ENCODE assay signal across 35 cellular contexts in genomic region chr5:85479849-85480248, GRCh38.
"Had no signal": no experiment of that assay in that cellular context is flagged by ENCODE, and none has a peak within 500 bp of the region (broad histone marks: within the 10 kb centered on the region; RNA-seq: fewer than 3 reads in every experiment).

No MANE protein-coding gene starts in this region.

- ATAC-seq: activated CD4-positive, alpha-beta T cell treated with anti-CD3 and anti-CD28 coated beads for 36 hours; activated CD8-positive, alpha-beta memory T cell treated with anti-CD3 and anti-CD28 coated beads, Interleukin-2, amount 10 ng/mL, durations not matched to agents 7 days and 5 days; activated CD8-positive, alpha-beta T cell treated with anti-CD3 and anti-CD28 coated beads, Interleukin-2, amount 10 ng/mL, durations not matched to agents 7 days and 5 days; activated naive CD8-positive, alpha-beta T cell treated with anti-CD3 and anti-CD28 coated beads, Interleukin-2, amount 50 U/mL, for 24 hours; body of pancreas; effector memory CD8-positive, alpha-beta T cell; foreskin keratinocyte; gastrocnemius medialis; T-cell had no signal

- H3K27me3 Mint-ChIP-seq: activated CD4-positive, alpha-beta memory T cell treated with anti-CD3 and anti-CD28 coated beads for 36 hours; activated CD4-positive, alpha-beta T cell treated with anti-CD3 and anti-CD28 coated beads for 36 hours; activated CD4-positive, alpha-beta T cell treated with anti-CD3 and anti-CD28 coated beads, Interleukin-2, amount 10 ng/mL, durations not matched to agents 24 days and 14 days; activated CD8-positive, alpha-beta memory T cell treated with anti-CD3 and anti-CD28 coated beads, Interleukin-2, amount 10 ng/mL, durations not matched to agents 7 days and 5 days; activated naive CD4-positive, alpha-beta T cell treated with anti-CD3 and anti-CD28 coated beads, Interleukin-2, amount 50 U/mL, for 24 hours; activated naive CD8-positive, alpha-beta T cell treated with anti-CD3 and anti-CD28 coated beads for 36 hours; activated naive CD8-positive, alpha-beta T cell treated with anti-CD3 and anti-CD28 coated beads, Interleukin-2, amount 50 U/mL, for 24 hours; effector memory CD8-positive, alpha-beta T cell; T-cell had no signal

- DNase-seq: activated CD4-positive, alpha-beta memory T cell treated with anti-CD3 and anti-CD28 coated beads for 36 hours; activated CD4-positive, alpha-beta T cell treated with anti-CD3 and anti-CD28 coated beads for 36 hours; activated CD4-positive, alpha-beta T cell treated with anti-CD3 and anti-CD28 coated beads, Interleukin-2, amount 10 ng/mL, durations not matched to agents 24 days and 14 days; activated CD4-positive, CD25-positive, alpha-beta regulatory T cell; activated CD4-positive, CD25-positive, alpha-beta regulatory T cell treated with anti-CD3 and anti-CD28 coated beads, Interleukin-2, amount 50 U/mL, for 72 hours; activated CD8-positive, alpha-beta memory T cell treated with anti-CD3 and anti-CD28 coated beads, Interleukin-2, amount 10 ng/mL, durations not matched to agents 7 days and 5 days; activated CD8-positive, alpha-beta memory T cell treated with anti-CD3 and anti-CD28 coated beads, Interleukin-2, amount 50 U/mL, for 4 hours; activated CD8-positive, alpha-beta T cell treated with anti-CD3 and anti-CD28 coated beads, Interleukin-2, amount 10 ng/mL, durations not matched to agents 7 days and 5 days; activated effector memory CD4-positive, alpha-beta T cell treated with anti-CD3 and anti-CD28 coated beads, Interleukin-2, amount 50 U/mL, for 16 hours; activated naive CD4-positive, alpha-beta T cell treated with anti-CD3 and anti-CD28 coated beads for 36 hours; activated naive CD8-positive, alpha-beta T cell treated with anti-CD3 and anti-CD28 coated beads for 36 hours; activated naive CD8-positive, alpha-beta T cell treated with anti-CD3 and anti-CD28 coated beads, Interleukin-2, amount 50 U/mL, for 24 hours; activated T-cell treated with anti-CD3 and anti-CD28 coated beads, Interleukin-2, amount 50 U/mL, for 1 hour; activated T-cell treated with anti-CD3 and anti-CD28 coated beads, Interleukin-2, amount 50 U/mL, for 48 hours; adrenal gland; amygdala; aorta; body of pancreas; caudate nucleus; cortex of kidney; dermis blood vessel endothelial cell; effector CD4-positive, alpha-beta T cell; effector memory CD8-positive, alpha-beta T cell; erythroblast; foreskin keratinocyte; gastrocnemius medialis; T-cell; T1000; WERI-Rb-1 had no signal

- H3K27me3 ChIP-seq: adrenal gland, body of pancreas, esophagus muscularis mucosa, foreskin keratinocyte, gastrocnemius medialis had no signal

- FAIRE-seq: colon had no signal

- H3K4me3 Mint-ChIP-seq: activated CD4-positive, alpha-beta memory T cell treated with anti-CD3 and anti-CD28 coated beads for 36 hours; activated CD4-positive, alpha-beta T cell treated with anti-CD3 and anti-CD28 coated beads for 36 hours; activated CD4-positive, alpha-beta T cell treated with anti-CD3 and anti-CD28 coated beads, Interleukin-2, amount 10 ng/mL, durations not matched to agents 24 days and 14 days; activated CD8-positive, alpha-beta memory T cell treated with anti-CD3 and anti-CD28 coated beads, Interleukin-2, amount 10 ng/mL, durations not matched to agents 7 days and 5 days; activated CD8-positive, alpha-beta T cell treated with anti-CD3 and anti-CD28 coated beads, Interleukin-2, amount 10 ng/mL, durations not matched to agents 7 days and 5 days; activated naive CD4-positive, alpha-beta T cell treated with anti-CD3 and anti-CD28 coated beads for 36 hours; activated naive CD4-positive, alpha-beta T cell treated with anti-CD3 and anti-CD28 coated beads, Interleukin-2, amount 50 U/mL, for 24 hours; activated naive CD8-positive, alpha-beta T cell treated with anti-CD3 and anti-CD28 coated beads for 36 hours; activated naive CD8-positive, alpha-beta T cell treated with anti-CD3 and anti-CD28 coated beads, Interleukin-2, amount 50 U/mL, for 24 hours; activated T-helper 1 cell treated with anti-CD3 and anti-CD28 coated beads, Interleukin-12 subunit alpha, Interleukin-12 subunit beta, Interleukin-2, Interleukin-4 antibody, amounts not matched to agents 30 ng/mL and 10 ng/mL and 1 ng/mL, durations not matched to agents 14 hours and 24 hours and 36 hours; effector memory CD8-positive, alpha-beta T cell; T-cell; T-helper 1 cell treated with Interleukin-12 subunit alpha and Interleukin-12 subunit beta and Interleukin-4 antibody, amounts not matched to agents 30 μg/mL and 1 μg/mL, for 36 hours had no signal

- H3K36me3 ChIP-seq: adrenal gland, esophagus muscularis mucosa, gastrocnemius medialis, WERI-Rb-1 had no signal

- H3K27ac Mint-ChIP-seq: activated CD4-positive, alpha-beta memory T cell treated with anti-CD3 and anti-CD28 coated beads for 36 hours; activated CD4-positive, alpha-beta T cell treated with anti-CD3 and anti-CD28 coated beads for 36 hours; activated CD4-positive, alpha-beta T cell treated with anti-CD3 and anti-CD28 coated beads, Interleukin-2, amount 10 ng/mL, durations not matched to agents 24 days and 14 days; activated CD8-positive, alpha-beta memory T cell treated with anti-CD3 and anti-CD28 coated beads, Interleukin-2, amount 10 ng/mL, durations not matched to agents 7 days and 5 days; activated CD8-positive, alpha-beta T cell treated with anti-CD3 and anti-CD28 coated beads, Interleukin-2, amount 10 ng/mL, durations not matched to agents 7 days and 5 days; activated naive CD4-positive, alpha-beta T cell treated with anti-CD3 and anti-CD28 coated beads for 36 hours; activated naive CD4-positive, alpha-beta T cell treated with anti-CD3 and anti-CD28 coated beads, Interleukin-2, amount 50 U/mL, for 24 hours; activated naive CD8-positive, alpha-beta T cell treated with anti-CD3 and anti-CD28 coated beads for 36 hours; activated naive CD8-positive, alpha-beta T cell treated with anti-CD3 and anti-CD28 coated beads, Interleukin-2, amount 50 U/mL, for 24 hours; activated T-helper 1 cell treated with anti-CD3 and anti-CD28 coated beads, Interleukin-12 subunit alpha, Interleukin-12 subunit beta, Interleukin-2, Interleukin-4 antibody, amounts not matched to agents 30 ng/mL and 10 ng/mL and 1 ng/mL, durations not matched to agents 14 hours and 24 hours and 36 hours; activated T-helper 2 cell treated with anti-CD3 and anti-CD28 coated beads, Interferon-gamma antibody, Interleukin-2, Interleukin-4, amounts not matched to agents 10 μg/mL and 5 μg/mL and 100 μg/mL, durations not matched to agents 14 hours and 24 hours and 36 hours; effector memory CD8-positive, alpha-beta T cell; T-cell; T-helper 1 cell treated with Interleukin-12 subunit alpha and Interleukin-12 subunit beta and Interleukin-4 antibody, amounts not matched to agents 30 μg/mL and 1 μg/mL, for 36 hours had no signal

- H3K9me3 Mint-ChIP-seq: activated naive CD8-positive, alpha-beta T cell treated with anti-CD3 and anti-CD28 coated beads for 36 hours had no signal

- H3K4me1 ChIP-seq: adrenal gland, body of pancreas, esophagus muscularis mucosa, foreskin keratinocyte, gastrocnemius medialis had no signal

- H3K4me1 Mint-ChIP-seq: activated CD4-positive, alpha-beta T cell treated with anti-CD3 and anti-CD28 coated beads for 36 hours; activated CD4-positive, alpha-beta T cell treated with anti-CD3 and anti-CD28 coated beads, Interleukin-2, amount 10 ng/mL, durations not matched to agents 24 days and 14 days; activated CD8-positive, alpha-beta memory T cell treated with anti-CD3 and anti-CD28 coated beads, Interleukin-2, amount 10 ng/mL, durations not matched to agents 7 days and 5 days; activated naive CD4-positive, alpha-beta T cell treated with anti-CD3 and anti-CD28 coated beads, Interleukin-2, amount 50 U/mL, for 24 hours; activated naive CD8-positive, alpha-beta T cell treated with anti-CD3 and anti-CD28 coated beads for 36 hours; activated naive CD8-positive, alpha-beta T cell treated with anti-CD3 and anti-CD28 coated beads, Interleukin-2, amount 50 U/mL, for 24 hours; T-cell had no signal

- H3K4me3 ChIP-seq: adrenal gland, body of pancreas, esophagus muscularis mucosa, gastrocnemius medialis had no signal

- H3K36me3 Mint-ChIP-seq: activated CD4-positive, alpha-beta memory T cell treated with anti-CD3 and anti-CD28 coated beads for 36 hours; activated CD8-positive, alpha-beta memory T cell treated with anti-CD3 and anti-CD28 coated beads, Interleukin-2, amount 10 ng/mL, durations not matched to agents 7 days and 5 days; activated naive CD4-positive, alpha-beta T cell treated with anti-CD3 and anti-CD28 coated beads, Interleukin-2, amount 50 U/mL, for 24 hours; activated naive CD8-positive, alpha-beta T cell treated with anti-CD3 and anti-CD28 coated beads for 36 hours; T-cell had no signal

- H3K9me3 ChIP-seq: body of pancreas, esophagus muscularis mucosa, gastrocnemius medialis had no signal

- H3K27ac ChIP-seq: adrenal gland, body of pancreas, esophagus muscularis mucosa, foreskin keratinocyte, gastrocnemius medialis, WERI-Rb-1 had no signal
